In genomic region chr10:98340261-98340675, GRCh38 we compare ENCODE assay signal across 8 cellular contexts.
DNase-seq lines count a peak whose midpoint lies in the region; ATAC-seq, FAIRE-seq and TF ChIP-seq lines count a peak whose summit lies in the region.

No MANE protein-coding gene starts in this region.

- H3K36me3 ChIP-seq in right atrium auricular region (no peaks in the 10 kb centered on the region), hepatocyte (replicated peaks; ENCODE audit: insufficient read depth, low read depth) (no peaks in the 10 kb centered on the region)

- H3K4me3 ChIP-seq in right atrium auricular region (no peak overlapping the region), hepatocyte (no peak overlapping the region)

- no peak for DNase-seq in GM18507 (ENCODE audit: extremely low spot score, insufficient read length, low read depth)
- DNase-seq in LHCN-M2 (ENCODE audit: low read depth), result peak; percentile 49
- no peak for DNase-seq in right atrium auricular region (ENCODE audit: low spot score)
- no peak for DNase-seq in hepatocyte (ENCODE audit: low spot score)
- no peak for DNase-seq in iPS-NIHi7 (ENCODE audit: extremely low spot score)
- DNase-seq in stimulated activated CD4-positive, alpha-beta T cell treated with anti-CD3 and anti-CD28 coated beads, Interleukin-4, amount 100 ng/mL, for 1 hour, result no peak
- DNase-seq in iPS-NIHi11 (ENCODE audit: low spot score), result no peak

- H3K27ac ChIP-seq in right atrium auricular region, result peak overlapping the region; percentile 33 to 57
- H3K27ac ChIP-seq in hepatocyte, result no peak overlapping the region

- H3K9me3 ChIP-seq in right atrium auricular region, result no peaks in the 10 kb centered on the region
- no peaks in the 10 kb centered on the region for H3K9me3 ChIP-seq in hepatocyte (ENCODE audit: low read depth)

- no peak overlapping the region for H3K4me2 ChIP-seq in hepatocyte

- H3K27me3 ChIP-seq in right atrium auricular region, result no peaks in the 10 kb centered on the region
- no peaks in the 10 kb centered on the region for H3K27me3 ChIP-seq in hepatocyte

- H3K79me2 ChIP-seq in hepatocyte, result no peaks in the 10 kb centered on the region

- H2AFZ ChIP-seq in hepatocyte, result no peak overlapping the region

- TF ChIP-seq CTCF in right atrium auricular region (IDR thresholded peaks at IDR 0.05) (no peak), hepatocyte (IDR thresholded peaks at IDR 0.05; ENCODE audit: poor library complexity) (no peak)

- peak; percentile 51 for FAIRE-seq in GM18507 (lab: Jason Lieb, UNC)

- H4K20me1 ChIP-seq in hepatocyte (ENCODE audit: insufficient read depth, poor library complexity, severe bottlenecking), result no peaks in the 10 kb centered on the region

- no peaks in the 10 kb centered on the region for H3K9me2 ChIP-seq in hepatocyte (replicated peaks; ENCODE audit: insufficient read depth)

- WGBS in hepatocyte (ENCODE audit: low lambda C conversion rate, missing lambda C conversion rate), result 60% methylated on average over 5 of the region's 5 CpGs

- H3K4me1 ChIP-seq in right atrium auricular region (peaks cover 0 to 32% of the 10 kb centered on the region in 2 donors), hepatocyte (ENCODE audit: insufficient read depth) (peaks cover 10% of the 10 kb centered on the region)

- ATAC-seq in GM21619 (IDR thresholded peaks at IDR 0.05; ENCODE audit: unreplicated experiment), result peak; percentile 29
